22 cellular contexts compared by ENCODE assay signal in genomic region chr10:121459279-121459764, GRCh38.
A peak's percentile ranks its signal among the peaks of the same experiment; 100 is the strongest.
DNase-seq lines count a peak whose midpoint lies in the region; ATAC-seq and TF ChIP-seq lines count a peak whose summit lies in the region.
"Had no signal": no experiment of that assay in that cellular context is flagged by ENCODE, and none has a peak within 500 bp of the region (broad histone marks: within the 10 kb centered on the region; RNA-seq: fewer than 3 reads in every experiment).

No MANE protein-coding gene starts in this region.

- H3K18ac ChIP-seq in neuronal stem cell (ENCODE audit: low read length): no peak overlapping the region

- intact Hi-C loops in MCF 10A (cut with micrococcal nuclease): loop anchor here (5.0 kb wide), 1 partner anchor 42 kb away; no protein-coding TSS in a partner anchor

- H3K9ac ChIP-seq in HUES6 (ENCODE audit: low read length) (peak overlapping the region; percentile 48), iPS-20b (ENCODE audit: low read depth, low read length) (peak overlapping the region; percentile 25; the same call in 1 of the 2 replicates), stomach smooth muscle (ENCODE audit: low read length in 2 of 2) (peak overlapping the region; percentile 13 to 30), neuronal stem cell (ENCODE audit: low read depth, low read length, poor library complexity) (no peak overlapping the region)

- H3K36me3 ChIP-seq in HUES6 (ENCODE audit: control insufficient read depth, insufficient read depth, low read length) (no peaks in the 10 kb centered on the region), iPS-20b (ENCODE audit: insufficient read depth, low read depth, low read length) (no peaks in the 10 kb centered on the region), stomach smooth muscle (ENCODE audit: control insufficient read depth in 2 of 2, insufficient read depth in 2 of 2, low read length in 2 of 2) (no peaks in the 10 kb centered on the region), neuronal stem cell (replicated peaks in 1 of 2; ENCODE audit: control insufficient read depth in 2 of 2, insufficient read depth in 2 of 2, low read length in 2 of 2) (no peaks in the 10 kb centered on the region)
- H3K36me3 ChIP-seq: WERI-Rb-1 had no signal

- no peak overlapping the region for H2AK5ac ChIP-seq in neuronal stem cell (ENCODE audit: low read depth, low read length)

- H3K27me3 ChIP-seq in HUES6 (ENCODE audit: control insufficient read depth, insufficient read depth, low read length): no peaks in the 10 kb centered on the region
- no peaks in the 10 kb centered on the region for H3K27me3 ChIP-seq in iPS-20b (ENCODE audit: insufficient read depth, low read length)
- H3K27me3 ChIP-seq in stomach smooth muscle (ENCODE audit: control insufficient read depth in 1 of 2, insufficient read depth in 2 of 2, low read length in 2 of 2): no peaks in the 10 kb centered on the region
- peaks cover 0 to 16% (median 0%) of the 10 kb centered on the region in 3 experiments for H3K27me3 ChIP-seq in neuronal stem cell (ENCODE audit: control insufficient read depth in 3 of 3, insufficient read depth in 3 of 3, low read depth in 1 of 3, low read length in 3 of 3)

- no peak overlapping the region for H2AFZ ChIP-seq in neuronal stem cell (ENCODE audit: low read length)
- H2AFZ ChIP-seq: PC-9 had no signal

- no peak overlapping the region for H3K4me2 ChIP-seq in neuronal stem cell (ENCODE audit: insufficient read depth, low read length, poor library complexity, severe bottlenecking)
- H3K4me2 ChIP-seq: PC-9 had no signal

- peaks cover 16% of the 10 kb centered on the region for H3K4me1 Mint-ChIP-seq in MCF 10A (ENCODE audit: insufficient read depth, unreplicated experiment)
- H3K4me1 Mint-ChIP-seq: CD14-positive monocyte, T-helper 17 cell had no signal

- no peak overlapping the region for H3K14ac ChIP-seq in neuronal stem cell (ENCODE audit: low read length)

- H3K9me3 ChIP-seq in HUES6 (ENCODE audit: control insufficient read depth, insufficient read depth, low read depth, low read length) (no peaks in the 10 kb centered on the region), iPS-20b (ENCODE audit: insufficient read depth, low read depth, low read length) (no peaks in the 10 kb centered on the region), stomach smooth muscle (ENCODE audit: control insufficient read depth in 2 of 2, low read length in 2 of 2) (no peaks in the 10 kb centered on the region), neuronal stem cell (replicated peaks in 1 of 2; ENCODE audit: control insufficient read depth in 2 of 2, insufficient read depth in 1 of 2, low read depth in 1 of 2, low read length in 2 of 2) (no peaks in the 10 kb centered on the region)

- peak overlapping the region; percentile 74 for H3K27ac Mint-ChIP-seq in MCF 10A (ENCODE audit: low read depth, unreplicated experiment)
- H3K27ac Mint-ChIP-seq: CD14-positive monocyte, mesothelial cell of epicardium, T-helper 17 cell had no signal

- no TSS peak for BruUV-seq in MCF 10A (replicated peaks; lab: Mats Ljungman, UMichigan)

- no peaks in the 10 kb centered on the region for H3K9me3 Mint-ChIP-seq in MCF 10A (ENCODE audit: unreplicated experiment)
- H3K9me3 Mint-ChIP-seq: mesothelial cell of epicardium had no signal

- H3K27ac ChIP-seq in HUES6 (ENCODE audit: low read depth, low read length) (peak overlapping the region; percentile 10; the same call in 1 of the 2 replicates), iPS-20b (ENCODE audit: low read length) (peak overlapping the region; percentile 15), stomach smooth muscle (ENCODE audit: low read length) (peak overlapping the region; percentile 60), neuronal stem cell (replicated peaks; ENCODE audit: low read length) (no peak overlapping the region)
- H3K27ac ChIP-seq: PC-9, WERI-Rb-1 had no signal

- no peak for TF ChIP-seq CTCF in MCF 10A (IDR thresholded peaks at IDR 0.05; ENCODE audit: unreplicated experiment)

- H4K8ac ChIP-seq in neuronal stem cell (ENCODE audit: low read depth, low read length): no peak overlapping the region

- H3K4me3 Mint-ChIP-seq in MCF 10A (ENCODE audit: unreplicated experiment): peak overlapping the region; percentile 15
- H3K4me3 Mint-ChIP-seq: CD14-positive monocyte, mesothelial cell of epicardium, T-helper 17 cell had no signal

- CTCF ChIA-PET in MCF 10A (lab: Yijun Ruan, JAX): no interaction called here

- H3K27me3 Mint-ChIP-seq in MCF 10A (ENCODE audit: insufficient read depth, unreplicated experiment): no peaks in the 10 kb centered on the region

- no peak overlapping the region for H2BK120ac ChIP-seq in neuronal stem cell (ENCODE audit: low read depth, low read length)

- H3K79me1 ChIP-seq in neuronal stem cell (ENCODE audit: low read depth, low read length): no peaks in the 10 kb centered on the region

- H2BK5ac ChIP-seq in neuronal stem cell (ENCODE audit: low read length): no peak overlapping the region

- no CpG with 5 or more reads among the region's 10 CpGs for WGBS in neuronal stem cell (ENCODE audit: extremely low coverage in 2 of 2, insufficient read length in 2 of 2, insufficient replicate concordance in 1 of 2), 2 donors

- H3K4me3 ChIP-seq in HUES6 (ENCODE audit: low read depth, low read length): no peak overlapping the region
- H3K4me3 ChIP-seq in iPS-20b (ENCODE audit: low read length): peak overlapping the region; percentile 2; the same call in 1 of the 2 replicates
- H3K4me3 ChIP-seq in stomach smooth muscle (ENCODE audit: low read length in 2 of 2): peak overlapping the region in 1 of 2 donors; percentile 52
- no peak overlapping the region for H3K4me3 ChIP-seq in neuronal stem cell (ENCODE audit: low read length in 2 of 2)
- H3K4me3 ChIP-seq: K562, PC-9 had no signal

- H4K91ac ChIP-seq in neuronal stem cell (ENCODE audit: low read depth, low read length, poor library complexity): no peak overlapping the region

- DNase-seq in MCF 10A (ENCODE audit: unreplicated experiment): peak; percentile 19
- no peak for DNase-seq in middle frontal gyrus (ENCODE audit: extremely low spot score, low spot score)
- DNase-seq in neuronal stem cell (ENCODE audit: low spot score): no peak
- no peak for DNase-seq in NCI-H1694 treated with DMSO at 0.1 percent for 48 hours (lab: John Stamatoyannopoulos, UW)
- DNase-seq: ACHN; activated CD8-positive, alpha-beta memory T cell treated with anti-CD3 and anti-CD28 coated beads, Interleukin-2, amount 50 U/mL, for 4 hours; activated effector memory CD4-positive, alpha-beta T cell treated with anti-CD3 and anti-CD28 coated beads, Interleukin-2, amount 50 U/mL, for 16 hours; MV-4-11; NCI-H187 treated with DMSO at 0.1 percent for 48 hours; NCI-H2227 treated with DMSO at 0.1 percent for 48 hours; NCI-H748 treated with DMSO at 0.1 percent for 48 hours; PC-9; stimulated activated CD4-positive, alpha-beta T cell treated with anti-CD3 and anti-CD28 coated beads, Interleukin-15, amount 100 ng/mL, for 24 hours; T-helper 17 cell; WERI-Rb-1 had no signal

- H2BK15ac ChIP-seq in neuronal stem cell (ENCODE audit: low read length): no peak overlapping the region

- POLR2A ChIA-PET in MCF 10A (lab: Yijun Ruan, JAX): interaction anchor here (1.0 kb wide), 1 partner anchor 69 kb away, joined by 3 read pairs; no protein-coding TSS in a partner anchor

- ATAC-seq in HG02981 (IDR thresholded peaks at IDR 0.05; ENCODE audit: unreplicated experiment): no peak
- ATAC-seq: K562, T-helper 17 cell had no signal

- H3K23ac ChIP-seq in neuronal stem cell (ENCODE audit: low read depth, low read length, poor library complexity): no peak overlapping the region

- no peak overlapping the region for H2BK12ac ChIP-seq in neuronal stem cell (ENCODE audit: low read length)

- H3K4ac ChIP-seq in neuronal stem cell (ENCODE audit: low read length): no peak overlapping the region

- H3K36me3 Mint-ChIP-seq in MCF 10A (ENCODE audit: insufficient read depth, unreplicated experiment): no peaks in the 10 kb centered on the region
- H3K36me3 Mint-ChIP-seq: CD14-positive monocyte, mesothelial cell of epicardium had no signal

- H3K4me1 ChIP-seq in HUES6 (ENCODE audit: control insufficient read depth, insufficient read depth, low read length) (peaks cover 31% of the 10 kb centered on the region), iPS-20b (ENCODE audit: insufficient read depth, low read length) (peaks cover 19% of the 10 kb centered on the region; the same call in 1 of the 2 replicates), stomach smooth muscle (ENCODE audit: control insufficient read depth, insufficient read depth, low read length) (peaks cover 21% of the 10 kb centered on the region), neuronal stem cell (ENCODE audit: control insufficient read depth in 2 of 2, insufficient read depth in 1 of 2, low read depth in 1 of 2, low read length in 2 of 2) (peaks cover 2 to 14% of the 10 kb centered on the region in 2 donors)
